ENCODE assay signal across 31 cellular contexts in genomic region chr11:118373263-118373662, GRCh38. TPM values are rescaled to one million over a fixed set of nuclear protein-coding genes. Genes with fewer than 3 reads are reported as not detected.
"Had no signal": no experiment of that assay in that cellular context is flagged by ENCODE, and none has a peak within 500 bp of the region (broad histone marks: within the 10 kb centered on the region; RNA-seq: fewer than 3 reads in every experiment).

No MANE protein-coding gene starts in this region.

- H3K9me3 ChIP-seq: colonic mucosa, SJCRH30 had no signal

- H3K9me3 Mint-ChIP-seq: activated CD4-positive, alpha-beta T cell treated with anti-CD3 and anti-CD28 coated beads, Interleukin-2, amount 10 ng/mL, durations not matched to agents 24 days and 14 days; activated naive CD4-positive, alpha-beta T cell treated with anti-CD3 and anti-CD28 coated beads, Interleukin-2, amount 10 ng/mL, durations not matched to agents 7 days and 5 days; activated naive CD8-positive, alpha-beta T cell treated with anti-CD3 and anti-CD28 coated beads for 36 hours; activated T-helper 1 cell treated with anti-CD3 and anti-CD28 coated beads, Interleukin-12 subunit alpha, Interleukin-12 subunit beta, Interleukin-2, Interleukin-4 antibody, amounts not matched to agents 30 ng/mL and 10 ng/mL and 1 ng/mL, durations not matched to agents 14 hours and 24 hours and 36 hours; central memory CD8-positive, alpha-beta T cell had no signal

- FAIRE-seq: TTC549 had no signal

- H3K27ac ChIP-seq: brain microvascular endothelial cell, cardiac muscle cell, colonic mucosa, PC-9, SJCRH30, SK-N-MC had no signal

- H3K4me3 ChIP-seq: cardiac muscle cell, colonic mucosa, PC-9, SJCRH30, SK-N-MC had no signal

- DNase-seq: activated CD4-positive, alpha-beta T cell treated with anti-CD3 and anti-CD28 coated beads, Interleukin-2, amount 10 ng/mL, durations not matched to agents 24 days and 14 days; activated CD4-positive, alpha-beta T cell treated with anti-CD3 and anti-CD28 coated beads, Interleukin-2, amount 50 U/mL, for 4 hours; activated CD8-positive, alpha-beta memory T cell treated with anti-CD3 and anti-CD28 coated beads, Interleukin-2, amount 50 U/mL, for 4 hours; activated gamma-delta T cell treated with Interleukin-2 at 50 U/mL for 16 hours; activated naive CD4-positive, alpha-beta T cell treated with anti-CD3 and anti-CD28 coated beads, Interleukin-2, amount 10 ng/mL, durations not matched to agents 7 days and 5 days; activated naive CD8-positive, alpha-beta T cell treated with anti-CD3 and anti-CD28 coated beads for 36 hours; amniotic stem cell; aorta; brain microvascular endothelial cell; colonic mucosa; NCI-H1105; NCI-H1417 treated with DMSO at 0.1 percent for 48 hours; NCI-H187 treated with DMSO at 0.1 percent for 48 hours; NCI-H2081; NCI-H2171 treated with DMSO at 0.1 percent for 48 hours; NCI-H2227 treated with DMSO at 0.1 percent for 48 hours; NCI-H446 treated with DMSO at 0.1 percent for 48 hours; NCI-H524; NCI-H69; NCI-H82; PC-9; SHP77; SJCRH30; T1000 had no signal

- H3K4me1 ChIP-seq: colonic mucosa, SJCRH30 had no signal

- H3K4me3 Mint-ChIP-seq: activated CD4-positive, alpha-beta T cell treated with anti-CD3 and anti-CD28 coated beads, Interleukin-2, amount 10 ng/mL, durations not matched to agents 24 days and 14 days; activated naive CD4-positive, alpha-beta T cell treated with anti-CD3 and anti-CD28 coated beads, Interleukin-2, amount 10 ng/mL, durations not matched to agents 7 days and 5 days; activated naive CD8-positive, alpha-beta T cell treated with anti-CD3 and anti-CD28 coated beads for 36 hours; activated T-helper 1 cell treated with anti-CD3 and anti-CD28 coated beads, Interleukin-12 subunit alpha, Interleukin-12 subunit beta, Interleukin-2, Interleukin-4 antibody, amounts not matched to agents 30 ng/mL and 10 ng/mL and 1 ng/mL, durations not matched to agents 14 hours and 24 hours and 36 hours; central memory CD8-positive, alpha-beta T cell had no signal

- H3K4me2 ChIP-seq: PC-9 had no signal

- H3K27ac Mint-ChIP-seq: activated CD4-positive, alpha-beta T cell treated with anti-CD3 and anti-CD28 coated beads, Interleukin-2, amount 10 ng/mL, durations not matched to agents 24 days and 14 days; activated naive CD4-positive, alpha-beta T cell treated with anti-CD3 and anti-CD28 coated beads, Interleukin-2, amount 10 ng/mL, durations not matched to agents 7 days and 5 days; activated T-helper 1 cell treated with anti-CD3 and anti-CD28 coated beads, Interleukin-12 subunit alpha, Interleukin-12 subunit beta, Interleukin-2, Interleukin-4 antibody, amounts not matched to agents 30 ng/mL and 10 ng/mL and 1 ng/mL, durations not matched to agents 14 hours and 24 hours and 36 hours had no signal

- H2AFZ ChIP-seq: PC-9 had no signal

- H3K27me3 ChIP-seq: brain microvascular endothelial cell, cardiac muscle cell, colonic mucosa, SJCRH30 had no signal

- H3K4me1 Mint-ChIP-seq: central memory CD8-positive, alpha-beta T cell had no signal

- H3K27me3 Mint-ChIP-seq: activated CD4-positive, alpha-beta T cell treated with anti-CD3 and anti-CD28 coated beads, Interleukin-2, amount 10 ng/mL, durations not matched to agents 24 days and 14 days; activated naive CD4-positive, alpha-beta T cell treated with anti-CD3 and anti-CD28 coated beads, Interleukin-2, amount 10 ng/mL, durations not matched to agents 7 days and 5 days; activated naive CD8-positive, alpha-beta T cell treated with anti-CD3 and anti-CD28 coated beads for 36 hours; central memory CD8-positive, alpha-beta T cell had no signal

RNA-seq across cellular contexts. Expression of gene CD3G, which starts 29.1 kb away (rescaled TPM):
- total RNA-seq: cardiac muscle cell, chondrocyte, M059J, PC-9, SJCRH30 had no signal
- polyA plus RNA-seq: aorta, cardiac muscle cell had no signal

RNA-seq across cellular contexts. Expression of gene CD3D, which starts 30.8 kb away (rescaled TPM):
- total RNA-seq: cardiac muscle cell, chondrocyte, M059J, PC-9, SJCRH30 had no signal
- polyA plus RNA-seq: cardiac muscle cell had no signal
